Comparison of ENCODE assay signal across 9 cellular contexts in genomic region chr9:98575379-98576346, GRCh38.
DNase-seq lines count a peak whose midpoint lies in the region; ATAC-seq lines count a peak whose summit lies in the region.
"Had no signal": no experiment of that assay in that cellular context is flagged by ENCODE, and none has a peak within 500 bp of the region (broad histone marks: within the 10 kb centered on the region; RNA-seq: fewer than 3 reads in every experiment).

No MANE protein-coding gene starts in this region.

- H3K4me3 Mint-ChIP-seq in natural killer cell treated with Interleukin-12 subunit alpha and Interleukin-12 subunit beta and Interleukin-15 and Interleukin-18, amount 100 ng/mL, for 72 hours = peak overlapping the region; percentile 83

- ATAC-seq in GM19468 (IDR thresholded peaks at IDR 0.05; ENCODE audit: extremely low read depth, unreplicated experiment) = peak; percentile 88
- peak; percentile 81 for ATAC-seq in HG03442 (IDR thresholded peaks at IDR 0.05; ENCODE audit: unreplicated experiment)
- peak; percentile 83 to 90 for ATAC-seq in natural killer cell treated with Interleukin-12 subunit alpha and Interleukin-12 subunit beta and Interleukin-15 and Interleukin-18, amount 100 ng/mL, for 72 hours

- H3K27ac Mint-ChIP-seq in natural killer cell treated with Interleukin-12 subunit alpha and Interleukin-12 subunit beta and Interleukin-15 and Interleukin-18, amount 100 ng/mL, for 72 hours = peak overlapping the region; percentile 5 to 62

- peaks cover 39 to 40% of the 10 kb centered on the region in 2 donors for H3K27me3 Mint-ChIP-seq in natural killer cell treated with Interleukin-12 subunit alpha and Interleukin-12 subunit beta and Interleukin-15 and Interleukin-18, amount 100 ng/mL, for 72 hours

- no peaks in the 10 kb centered on the region for H3K9me3 Mint-ChIP-seq in natural killer cell treated with Interleukin-12 subunit alpha and Interleukin-12 subunit beta and Interleukin-15 and Interleukin-18, amount 100 ng/mL, for 72 hours

- DNase-seq in GM03348 (ENCODE audit: low spot score) (peak; percentile 74), middle frontal gyrus (ENCODE audit: extremely low spot score, low spot score) (no peak), T1000 (lab: John Stamatoyannopoulos, UW) (no peak), NCI-H128 (lab: John Stamatoyannopoulos, UW; ENCODE audit: unreplicated experiment) (no peak)
- DNase-seq in activated CD4-positive, alpha-beta T cell treated with anti-CD3 and anti-CD28 coated beads, Interleukin-2, amount 50 U/mL, for 48 hours = peak; percentile 31 to 43
- no peak for DNase-seq in natural killer cell treated with Interleukin-12 subunit alpha and Interleukin-12 subunit beta and Interleukin-15 and Interleukin-18, amount 100 ng/mL, for 72 hours (ENCODE audit: low spot score)
- DNase-seq: lower lobe of right lung had no signal

- H3K36me3 Mint-ChIP-seq in natural killer cell treated with Interleukin-12 subunit alpha and Interleukin-12 subunit beta and Interleukin-15 and Interleukin-18, amount 100 ng/mL, for 72 hours = peaks cover 6% of the 10 kb centered on the region

- H3K4me1 Mint-ChIP-seq in natural killer cell treated with Interleukin-12 subunit alpha and Interleukin-12 subunit beta and Interleukin-15 and Interleukin-18, amount 100 ng/mL, for 72 hours (ENCODE audit: low read depth in 2 of 2) = peaks cover 23 to 30% of the 10 kb centered on the region in 2 donors

Comparison
In these comparisons a context has a peak if more than half of its experiments do, and no peak if none do; other contexts are left out.
1. DNase-seq: peak in GM03348 (single experiment) and activated CD4-positive, alpha-beta T cell treated with anti-CD3 and anti-CD28 coated beads, Interleukin-2, amount 50 U/mL, for 48 hours (2 of 2); none in natural killer cell treated with Interleukin-12 subunit alpha and Interleukin-12 subunit beta and Interleukin-15 and Interleukin-18, amount 100 ng/mL, for 72 hours (single experiment), middle frontal gyrus (single experiment), T1000 (single experiment) and NCI-H128 (single experiment).
2. Peak in every context shown above with its lines, with median percentiles within 50 percentile points of each other: ATAC-seq.